Comparison of ENCODE assay signal across 19 cellular contexts in genomic region chr17:42202696-42203095, GRCh38. TPM values are rescaled to one million over a fixed set of nuclear protein-coding genes. Genes with fewer than 3 reads are reported as not detected.
A peak's percentile ranks its signal among the peaks of the same experiment; 100 is the strongest.
DNase-seq lines count a peak whose midpoint lies in the region; ATAC-seq, FAIRE-seq and TF ChIP-seq lines count a peak whose summit lies in the region.
"Had no signal": no experiment of that assay in that cellular context is flagged by ENCODE, and none has a peak within 500 bp of the region (broad histone marks: within the 10 kb centered on the region; RNA-seq: fewer than 3 reads in every experiment).

No MANE protein-coding gene starts in this region.

- no peak for DNase-seq in activated T-cell treated with anti-CD3 and anti-CD28 coated beads, Interleukin-2, amount 50 U/mL, for 24 hours
- no peak for DNase-seq in activated T-cell treated with anti-CD3 and anti-CD28 coated beads, Interleukin-2, amount 50 U/mL, for 4 hours
- DNase-seq in astrocyte (ENCODE audit: low read depth): no peak
- peak; percentile 55 for DNase-seq in kidney glomerular epithelial cell (lab: John Stamatoyannopoulos, UW)
- DNase-seq in activated CD8-positive, alpha-beta T cell treated with anti-CD3 and anti-CD28 coated beads for 36 hours: no peak
- no peak for DNase-seq in suprapubic skin (ENCODE audit: low spot score in 2 of 2)
- DNase-seq: 8988T, DND-41, GDM1, H7, NCI-H1436 treated with DMSO at 0.1 percent for 48 hours, NCI-H2081, NCI-H510A treated with DMSO at 0.1 percent for 48 hours, Peyer's patch had no signal

- H3K27me3 ChIP-seq in astrocyte (ENCODE audit: insufficient read depth, low read length) (no peaks in the 10 kb centered on the region), suprapubic skin (no peaks in the 10 kb centered on the region)
- H3K27me3 ChIP-seq: Peyer's patch had no signal

- TF ChIP-seq EP300 in suprapubic skin (IDR thresholded peaks at IDR 0.05): no peak

- H3K4me3 Mint-ChIP-seq in activated T-cell treated with anti-CD3 and anti-CD28 coated beads, Interleukin-2, amount 50 U/mL, for 24 hours: no peak overlapping the region
- H3K4me3 Mint-ChIP-seq in activated T-cell treated with anti-CD3 and anti-CD28 coated beads, Interleukin-2, amount 50 U/mL, for 4 hours: no peak overlapping the region
- no peak overlapping the region for H3K4me3 Mint-ChIP-seq in astrocyte (ENCODE audit: unreplicated experiment)
- no peak overlapping the region for H3K4me3 Mint-ChIP-seq in stimulated activated memory B cell treated with anti-CD40 and anti-IgM and Interleukin-4, amounts not matched to agents 10 μg/mL and 1 μg/mL and 100 μg/mL, for 72 hours
- H3K4me3 Mint-ChIP-seq in activated CD8-positive, alpha-beta T cell treated with anti-CD3 and anti-CD28 coated beads for 36 hours: no peak overlapping the region
- H3K4me3 Mint-ChIP-seq: CD14-positive monocyte had no signal

- H3K9me3 Mint-ChIP-seq in activated T-cell treated with anti-CD3 and anti-CD28 coated beads, Interleukin-2, amount 50 U/mL, for 24 hours: no peaks in the 10 kb centered on the region
- no peaks in the 10 kb centered on the region for H3K9me3 Mint-ChIP-seq in activated T-cell treated with anti-CD3 and anti-CD28 coated beads, Interleukin-2, amount 50 U/mL, for 4 hours
- no peaks in the 10 kb centered on the region for H3K9me3 Mint-ChIP-seq in astrocyte (ENCODE audit: unreplicated experiment)
- no peaks in the 10 kb centered on the region for H3K9me3 Mint-ChIP-seq in stimulated activated memory B cell treated with anti-CD40 and anti-IgM and Interleukin-4, amounts not matched to agents 10 μg/mL and 1 μg/mL and 100 μg/mL, for 72 hours
- H3K9me3 Mint-ChIP-seq in activated CD8-positive, alpha-beta T cell treated with anti-CD3 and anti-CD28 coated beads for 36 hours: no peaks in the 10 kb centered on the region
- H3K9me3 Mint-ChIP-seq: CD14-positive monocyte, IgD-negative memory B cell had no signal

- FAIRE-seq in astrocyte (lab: Jason Lieb, UNC): no peak
- FAIRE-seq: GM12892 had no signal

- intact Hi-C loops in activated CD8-positive, alpha-beta T cell treated with anti-CD3 and anti-CD28 coated beads for 36 hours (cut with micrococcal nuclease): no loop called here

- H3K27me3 Mint-ChIP-seq in activated T-cell treated with anti-CD3 and anti-CD28 coated beads, Interleukin-2, amount 50 U/mL, for 24 hours: no peaks in the 10 kb centered on the region
- H3K27me3 Mint-ChIP-seq in activated T-cell treated with anti-CD3 and anti-CD28 coated beads, Interleukin-2, amount 50 U/mL, for 4 hours (ENCODE audit: low read depth): no peaks in the 10 kb centered on the region
- H3K27me3 Mint-ChIP-seq in astrocyte (ENCODE audit: low read depth, unreplicated experiment): no peaks in the 10 kb centered on the region
- no peaks in the 10 kb centered on the region for H3K27me3 Mint-ChIP-seq in stimulated activated memory B cell treated with anti-CD40 and anti-IgM and Interleukin-4, amounts not matched to agents 10 μg/mL and 1 μg/mL and 100 μg/mL, for 72 hours
- H3K27me3 Mint-ChIP-seq in activated CD8-positive, alpha-beta T cell treated with anti-CD3 and anti-CD28 coated beads for 36 hours: no peaks in the 10 kb centered on the region
- H3K27me3 Mint-ChIP-seq: IgD-negative memory B cell had no signal

- peak overlapping the region; percentile 52 for H3K27ac Mint-ChIP-seq in activated T-cell treated with anti-CD3 and anti-CD28 coated beads, Interleukin-2, amount 50 U/mL, for 24 hours
- H3K27ac Mint-ChIP-seq in astrocyte (ENCODE audit: unreplicated experiment): no peak overlapping the region
- peak overlapping the region; percentile 42 for H3K27ac Mint-ChIP-seq in stimulated activated memory B cell treated with anti-CD40 and anti-IgM and Interleukin-4, amounts not matched to agents 10 μg/mL and 1 μg/mL and 100 μg/mL, for 72 hours
- no peak overlapping the region for H3K27ac Mint-ChIP-seq in activated CD8-positive, alpha-beta T cell treated with anti-CD3 and anti-CD28 coated beads for 36 hours

- POLR2A ChIA-PET in activated CD8-positive, alpha-beta T cell treated with anti-CD3 and anti-CD28 coated beads for 36 hours (lab: Charles Lee): interaction anchor here (1.2 to 1.3 kb wide), 2 partner anchors 27 to 82 kb away, joined by 4 read pairs; partner anchors contain the start of gene KAT2A

- H3K9me3 ChIP-seq in astrocyte (ENCODE audit: insufficient read depth, low read depth, low read length) (no peaks in the 10 kb centered on the region), suprapubic skin (no peaks in the 10 kb centered on the region)
- H3K9me3 ChIP-seq: Peyer's patch had no signal

- H3K4me1 ChIP-seq in astrocyte (ENCODE audit: insufficient read depth, low read length) (no peaks in the 10 kb centered on the region), suprapubic skin (no peaks in the 10 kb centered on the region)

- H3K9ac ChIP-seq in astrocyte (ENCODE audit: low read length): peak overlapping the region; percentile 23

- peaks cover 88% of the 10 kb centered on the region for H3K36me3 Mint-ChIP-seq in activated T-cell treated with anti-CD3 and anti-CD28 coated beads, Interleukin-2, amount 50 U/mL, for 24 hours (ENCODE audit: low read depth)
- H3K36me3 Mint-ChIP-seq in activated T-cell treated with anti-CD3 and anti-CD28 coated beads, Interleukin-2, amount 50 U/mL, for 4 hours (ENCODE audit: insufficient read depth): peaks cover 33% of the 10 kb centered on the region
- peaks cover 17% of the 10 kb centered on the region for H3K36me3 Mint-ChIP-seq in astrocyte (ENCODE audit: low read depth, unreplicated experiment)
- peaks cover 45% of the 10 kb centered on the region for H3K36me3 Mint-ChIP-seq in stimulated activated memory B cell treated with anti-CD40 and anti-IgM and Interleukin-4, amounts not matched to agents 10 μg/mL and 1 μg/mL and 100 μg/mL, for 72 hours
- peaks cover 25% of the 10 kb centered on the region for H3K36me3 Mint-ChIP-seq in activated CD8-positive, alpha-beta T cell treated with anti-CD3 and anti-CD28 coated beads for 36 hours (ENCODE audit: low read depth)

- ATAC-seq in activated T-cell treated with anti-CD3 and anti-CD28 coated beads, Interleukin-2, amount 50 U/mL, for 4 hours: no peak
- ATAC-seq in stimulated activated memory B cell treated with anti-CD40 and anti-IgM and Interleukin-4, amounts not matched to agents 10 μg/mL and 1 μg/mL and 100 μg/mL, for 72 hours: no peak
- ATAC-seq in HG03432 (IDR thresholded peaks at IDR 0.05; ENCODE audit: unreplicated experiment): no peak
- no peak for ATAC-seq in activated CD8-positive, alpha-beta T cell treated with anti-CD3 and anti-CD28 coated beads for 36 hours

- H3K27ac ChIP-seq in astrocyte (ENCODE audit: low read depth, low read length): no peak overlapping the region
- H3K27ac ChIP-seq in suprapubic skin: no peak overlapping the region
- H3K27ac ChIP-seq: Peyer's patch had no signal

- CTCF ChIA-PET in activated CD8-positive, alpha-beta T cell treated with anti-CD3 and anti-CD28 coated beads for 36 hours (lab: Charles Lee): interaction anchor here (1.0 kb wide), 1 partner anchor 19 kb away, joined by 3 read pairs; no protein-coding TSS in a partner anchor

- H2AFZ ChIP-seq in astrocyte (ENCODE audit: low read depth, low read length): no peak overlapping the region

- no peak overlapping the region for H3K4me2 ChIP-seq in astrocyte (ENCODE audit: low read length)

- peaks cover 15% of the 10 kb centered on the region for H4K20me1 ChIP-seq in astrocyte (ENCODE audit: insufficient read depth, low read length)

- WGBS in suprapubic skin: 94% methylated on average over 5 of the region's 5 CpGs

- H3K36me3 ChIP-seq in astrocyte (ENCODE audit: insufficient read depth, low read length) (peaks cover 18% of the 10 kb centered on the region), suprapubic skin (peaks cover 81% of the 10 kb centered on the region)

- peaks cover 2% of the 10 kb centered on the region for H3K4me1 Mint-ChIP-seq in activated T-cell treated with anti-CD3 and anti-CD28 coated beads, Interleukin-2, amount 50 U/mL, for 24 hours (ENCODE audit: low read depth)
- H3K4me1 Mint-ChIP-seq in activated T-cell treated with anti-CD3 and anti-CD28 coated beads, Interleukin-2, amount 50 U/mL, for 4 hours (ENCODE audit: low read depth): peaks cover 3% of the 10 kb centered on the region
- no peaks in the 10 kb centered on the region for H3K4me1 Mint-ChIP-seq in astrocyte (ENCODE audit: low read depth, unreplicated experiment)
- H3K4me1 Mint-ChIP-seq in stimulated activated memory B cell treated with anti-CD40 and anti-IgM and Interleukin-4, amounts not matched to agents 10 μg/mL and 1 μg/mL and 100 μg/mL, for 72 hours: peaks cover 16% of the 10 kb centered on the region
- H3K4me1 Mint-ChIP-seq in activated CD8-positive, alpha-beta T cell treated with anti-CD3 and anti-CD28 coated beads for 36 hours (ENCODE audit: low read depth): no peaks in the 10 kb centered on the region

- no peak for TF ChIP-seq POLR2A in suprapubic skin (IDR thresholded peaks at IDR 0.05)

- TF ChIP-seq CTCF in astrocyte (IDR thresholded peaks at IDR 0.05; ENCODE audit: insufficient read depth, low read depth, low read length) (no peak), suprapubic skin (IDR thresholded peaks at IDR 0.05) (no peak)
- no peak for TF ChIP-seq CTCF in activated CD8-positive, alpha-beta T cell treated with anti-CD3 and anti-CD28 coated beads for 36 hours (IDR thresholded peaks at IDR 0.05)

- H3K4me3 ChIP-seq in astrocyte (ENCODE audit: insufficient read depth, low read depth, low read length) (no peak overlapping the region), suprapubic skin (no peak overlapping the region)
- H3K4me3 ChIP-seq: Peyer's patch had no signal

- no peaks in the 10 kb centered on the region for H3K79me2 ChIP-seq in astrocyte (ENCODE audit: insufficient read depth, low read length)

RNA-seq across cellular contexts. Expression of gene GHDC, which starts 8.4 kb away (rescaled TPM):
- 10 to 100 TPM; 24.0 to 24.9 (median 24.7) TPM for total RNA-seq in activated T-cell treated with anti-CD3 and anti-CD28 coated beads, Interleukin-2, amount 50 U/mL, for 4 hours
- total RNA-seq in astrocyte (0.26 and 0.64 TPM in 2 replicates), suprapubic skin (10 to 100 TPM; 14.6 to 22.8 (median 18.7) TPM)
- total RNA-seq in activated CD8-positive, alpha-beta T cell treated with anti-CD3 and anti-CD28 coated beads for 36 hours: 10 to 100 TPM; 12.3 to 14.9 TPM

RNA-seq across cellular contexts. Expression of gene HCRT, which starts 17.4 kb away (rescaled TPM):
- not detected for total RNA-seq in activated T-cell treated with anti-CD3 and anti-CD28 coated beads, Interleukin-2, amount 50 U/mL, for 4 hours
- total RNA-seq in astrocyte (not detected in 2 replicates), suprapubic skin (not detected)
- total RNA-seq in activated CD8-positive, alpha-beta T cell treated with anti-CD3 and anti-CD28 coated beads for 36 hours: not detected
- total RNA-seq: H7, Peyer's patch had no signal

RNA-seq across cellular contexts. Expression of gene KCNH4, which starts 21.8 kb away (rescaled TPM):
- total RNA-seq in activated T-cell treated with anti-CD3 and anti-CD28 coated beads, Interleukin-2, amount 50 U/mL, for 4 hours: 1 to 10 TPM; 2.2 to 2.6 (median 2.6) TPM
- not detected in 2 replicates for total RNA-seq in astrocyte
- under 1 TPM; 0.38 to 0.43 TPM for total RNA-seq in activated CD8-positive, alpha-beta T cell treated with anti-CD3 and anti-CD28 coated beads for 36 hours
- not detected for total RNA-seq in suprapubic skin

RNA-seq across cellular contexts. Expression of gene RAB5C, which starts 47.9 kb away (rescaled TPM):
- 10 to 100 TPM; 76.5 to 81.0 (median 79.1) TPM for total RNA-seq in activated T-cell treated with anti-CD3 and anti-CD28 coated beads, Interleukin-2, amount 50 U/mL, for 4 hours
- total RNA-seq in astrocyte (201 and 209 TPM in 2 replicates), suprapubic skin (100 to 1,000 TPM in 1 of 4 donors, 10 to 100 TPM in 3; 94.4 to 105 (median 96.8) TPM)
- total RNA-seq in activated CD8-positive, alpha-beta T cell treated with anti-CD3 and anti-CD28 coated beads for 36 hours: 10 to 100 TPM; 30.7 to 32.5 TPM

Comparison
In these comparisons a context has a peak if more than half of its experiments do, and no peak if none do; other contexts are left out.
1. H3K27ac Mint-ChIP-seq: peak in activated T-cell treated with anti-CD3 and anti-CD28 coated beads, Interleukin-2, amount 50 U/mL, for 24 hours (single experiment) and stimulated activated memory B cell treated with anti-CD40 and anti-IgM and Interleukin-4, amounts not matched to agents 10 μg/mL and 1 μg/mL and 100 μg/mL, for 72 hours (single experiment); none in astrocyte (single experiment) and activated CD8-positive, alpha-beta T cell treated with anti-CD3 and anti-CD28 coated beads for 36 hours (single experiment).